22 cellular contexts compared by ENCODE assay signal in the genomic region with DNA sequence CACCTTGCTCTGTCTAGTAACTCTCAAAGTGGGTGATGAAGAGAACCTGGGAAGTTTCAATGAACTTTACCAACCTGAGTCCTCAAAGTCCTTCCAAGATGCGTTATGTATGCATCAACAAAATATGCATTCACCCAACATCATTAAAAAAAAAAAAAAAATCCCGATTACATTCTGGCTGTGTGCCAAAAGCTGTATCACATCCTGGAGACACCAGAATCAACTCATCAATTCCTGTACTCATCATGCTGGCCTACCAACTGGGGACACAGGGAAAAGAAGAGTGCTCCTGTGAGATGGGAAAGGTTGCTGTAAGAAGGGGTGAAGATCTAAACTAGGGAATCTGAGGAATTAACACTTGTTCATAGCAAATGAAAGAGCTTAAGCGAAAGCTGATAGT. TPM values are rescaled to one million over a fixed set of nuclear protein-coding genes. Genes with fewer than 3 reads are reported as not detected.
"Had no signal": no experiment of that assay in that cellular context is flagged by ENCODE, and none has a peak within 500 bp of the region (broad histone marks: within the 10 kb centered on the region; RNA-seq: fewer than 3 reads in every experiment).

No MANE protein-coding gene starts in this region.

- H3K4me1 ChIP-seq: esophagus muscularis mucosa, gastrocnemius medialis, psoas muscle, sigmoid colon, stomach, upper lobe of right lung had no signal

- H3K27ac ChIP-seq: epithelial cell of prostate, esophagus muscularis mucosa, gastrocnemius medialis, heart right ventricle, neutrophil, psoas muscle, sigmoid colon, skin epidermis, stomach, thyroid gland, upper lobe of right lung had no signal

- H3K4me3 ChIP-seq: esophagus muscularis mucosa, gastrocnemius medialis, heart right ventricle, psoas muscle, sigmoid colon, skin epidermis, stomach, thyroid gland, upper lobe of right lung had no signal

- DNase-seq: effector memory CD4-positive, alpha-beta T cell; gastrocnemius medialis; heart right ventricle; hypothalamus; kidney glomerular epithelial cell; mammary epithelial cell; naive thymus-derived CD4-positive, alpha-beta T cell; psoas muscle; retina; sigmoid colon; stimulated activated CD4-positive, alpha-beta T cell treated with anti-CD3 and anti-CD28 coated beads, Interleukin-2, amount 100 ng/mL, for 24 hours; stimulated activated CD4-positive, alpha-beta T cell treated with anti-CD3 and anti-CD28 coated beads, Interleukin-4, amount 100 ng/mL, for 4 hours; stimulated activated naive CD4-positive, alpha-beta T cell; stomach; thyroid gland; upper lobe of right lung had no signal

- H3K27ac Mint-ChIP-seq: naive thymus-derived CD4-positive, alpha-beta T cell had no signal

- H3K27me3 ChIP-seq: esophagus muscularis mucosa, gastrocnemius medialis, heart right ventricle, neutrophil, sigmoid colon, stomach, thyroid gland, upper lobe of right lung had no signal

- H3K9me3 ChIP-seq: esophagus muscularis mucosa, gastrocnemius medialis, heart right ventricle, neutrophil, psoas muscle, sigmoid colon, stomach, thyroid gland, upper lobe of right lung had no signal

- H3K36me3 ChIP-seq: esophagus muscularis mucosa, gastrocnemius medialis, heart right ventricle, neutrophil, sigmoid colon, stomach, thyroid gland, upper lobe of right lung had no signal

- H3K4me1 Mint-ChIP-seq: naive thymus-derived CD4-positive, alpha-beta T cell had no signal

- ATAC-seq: gastrocnemius medialis; heart right ventricle; left lobe of liver; naive thymus-derived CD4-positive, alpha-beta T cell; psoas muscle; upper lobe of right lung had no signal

- H3K4me3 Mint-ChIP-seq: naive thymus-derived CD4-positive, alpha-beta T cell had no signal

- H3K36me3 Mint-ChIP-seq: naive thymus-derived CD4-positive, alpha-beta T cell had no signal

RNA-seq across cellular contexts. Expression of gene UNC5C, which starts 16.5 kb away (rescaled TPM):
- total RNA-seq: mononuclear cell; naive thymus-derived CD4-positive, alpha-beta T cell had no signal
- polyA plus RNA-seq: naive thymus-derived CD4-positive, alpha-beta T cell had no signal
